In the genomic region with DNA sequence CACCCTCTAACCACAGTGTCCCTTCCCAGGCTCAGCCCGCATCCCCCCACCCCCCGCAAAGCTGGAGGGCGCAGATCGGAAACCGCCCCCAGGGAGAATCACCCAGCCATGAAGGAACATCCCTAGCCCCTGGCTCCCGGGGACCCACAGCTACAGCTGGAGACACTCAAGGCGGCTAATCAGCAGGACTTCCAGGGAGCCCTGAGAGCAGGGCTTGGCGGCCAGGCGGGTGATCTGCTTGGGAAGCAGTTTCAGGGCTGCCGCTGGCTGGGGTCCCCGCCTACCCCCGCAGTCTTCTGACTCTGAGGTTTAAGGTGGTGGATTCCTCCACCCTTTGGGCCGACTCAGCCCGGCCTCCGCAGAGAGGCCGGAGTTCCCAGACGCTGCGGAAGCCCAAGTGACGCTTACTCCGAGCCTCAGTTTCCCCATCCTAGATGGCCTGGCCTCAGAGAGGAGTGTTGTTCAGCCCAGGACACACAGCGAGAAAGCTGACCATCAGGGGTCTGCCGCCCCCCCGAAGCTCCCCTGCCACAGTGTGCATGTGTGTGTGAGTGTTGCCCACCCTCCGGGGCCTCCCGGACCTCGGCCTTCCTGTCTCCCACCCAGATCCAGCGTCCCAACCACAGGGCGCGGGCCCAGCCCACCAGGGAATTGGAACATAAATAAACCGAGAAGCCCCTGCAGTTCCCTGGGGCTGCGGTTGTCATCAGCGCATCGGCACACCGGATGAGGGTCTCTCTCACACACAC, we compare ENCODE assay signal across 12 cellular contexts. TPM values are rescaled to one million over a fixed set of nuclear protein-coding genes. Genes with fewer than 3 reads are reported as not detected.
DNase-seq lines count a peak whose midpoint lies in the region; ATAC-seq and TF ChIP-seq lines count a peak whose summit lies in the region.
"Had no signal": no experiment of that assay in that cellular context is flagged by ENCODE, and none has a peak within 500 bp of the region (broad histone marks: within the 10 kb centered on the region; RNA-seq: fewer than 3 reads in every experiment).

No MANE protein-coding gene starts in this region.

- H2AFZ ChIP-seq in IMR-90 (replicated peaks; ENCODE audit: low read length, poor library complexity), result peak overlapping the region; percentile 21

- peak overlapping the region; percentile 16; the same call in 1 of the 2 replicates for H2AK5ac ChIP-seq in IMR-90 (ENCODE audit: low read depth, low read length)

- dilution Hi-C loops in IMR-90 (cut with HindIII; ENCODE audit: low sequenced_read_pairs, unreplicated experiment), result no loop called here

- H4K5ac ChIP-seq in IMR-90 (ENCODE audit: low read depth, low read length), result no peak overlapping the region

- peaks cover 0 to 6% of the 10 kb centered on the region in 2 experiments; a peak in 2 of 4 replicates for H3K79me1 ChIP-seq in IMR-90 (ENCODE audit: low read depth in 1 of 2, low read length in 2 of 2)

- no peak overlapping the region for H2BK5ac ChIP-seq in IMR-90 (ENCODE audit: low read depth, low read length, poor library complexity, severe bottlenecking)

- peak overlapping the region in 1 of 2 experiments; percentile 99; a peak in 1 of 4 replicates for H4K8ac ChIP-seq in IMR-90 (ENCODE audit: low read depth in 2 of 2, low read length in 2 of 2)

- intact Hi-C loops in Caco-2 (cut with micrococcal nuclease; ENCODE audit: unreplicated experiment), result loop anchor here (5.0 kb wide), 1 partner anchor 73 kb away; a partner anchor contains a TSS
- intact Hi-C loops in IMR-90 (cut with micrococcal nuclease), result loop anchor here (5.0 kb wide), 1 partner anchor 63 kb away; no protein-coding TSS in a partner anchor
- intact Hi-C loops in natural killer cell (cut with micrococcal nuclease), result no loop called here

- POLR2A ChIA-PET in Caco-2 (lab: Charles Lee), result no interaction called here
- POLR2A ChIA-PET in IMR-90 (lab: Charles Lee; ENCODE audit: unreplicated experiment), result interaction anchor here (0.6 kb wide), 1 partner anchor 108 kb away, joined by 4 read pairs; no protein-coding TSS in a partner anchor

- no peak for TF ChIP-seq CTCF in Caco-2 (IDR thresholded peaks at IDR 0.05; ENCODE audit: insufficient read depth in 1 of 2, low read depth in 1 of 2, low read length in 1 of 2, severe bottlenecking in 1 of 2, unreplicated experiment in 1 of 2)
- TF ChIP-seq CTCF in IMR-90 (conservative IDR thresholded peaks at IDR 0.05; ENCODE audit: low read depth, low read length), result no peak
- no peak for TF ChIP-seq CTCF in coronary artery (IDR thresholded peaks at IDR 0.05)
- TF ChIP-seq CTCF in natural killer cell (IDR thresholded peaks at IDR 0.05), result no peak

- H3K27me3 ChIP-seq in Caco-2 (replicated peaks; ENCODE audit: control insufficient read depth, insufficient read depth, low read length) (no peaks in the 10 kb centered on the region), IMR-90 (ENCODE audit: control insufficient read depth, insufficient read depth, low read length) (peaks cover 3% of the 10 kb centered on the region; the same call in 1 of the 2 replicates)

- no peak overlapping the region for H3K18ac ChIP-seq in IMR-90 (ENCODE audit: low read depth, low read length)

- H3K9me3 Mint-ChIP-seq in Caco-2 (ENCODE audit: unreplicated experiment) (no peaks in the 10 kb centered on the region), natural killer cell (no peaks in the 10 kb centered on the region)

- H3K27ac Mint-ChIP-seq in Caco-2 (ENCODE audit: unreplicated experiment), result peak overlapping the region; percentile 22
- peak overlapping the region in 1 of 2 donors; percentile 66 for H3K27ac Mint-ChIP-seq in natural killer cell

- H2AK9ac ChIP-seq in IMR-90 (replicated peaks; ENCODE audit: low read depth, low read length, poor library complexity), result no peak overlapping the region

- H3K27me3 Mint-ChIP-seq in Caco-2 (ENCODE audit: insufficient read depth, unreplicated experiment), result no peaks in the 10 kb centered on the region
- peaks cover 0 to 8% of the 10 kb centered on the region in 2 donors for H3K27me3 Mint-ChIP-seq in natural killer cell (ENCODE audit: low read depth in 2 of 2)

- H3K4me3 Mint-ChIP-seq in Caco-2 (ENCODE audit: unreplicated experiment), result peak overlapping the region; percentile 54
- peak overlapping the region; percentile 52 for H3K4me3 Mint-ChIP-seq in natural killer cell

- no peak overlapping the region for H2BK15ac ChIP-seq in IMR-90 (ENCODE audit: low read depth, low read length)

- H2BK120ac ChIP-seq in IMR-90 (ENCODE audit: low read depth, low read length), result 0 out of 2 replicates have a peak overlapping the region, but pooled peaks have one; percentile 15

- H3K27ac ChIP-seq in IMR-90 (ENCODE audit: insufficient read depth, low read length), result no peak overlapping the region
- H3K27ac ChIP-seq in coronary artery, result no peak overlapping the region

- H3K56ac ChIP-seq in IMR-90 (ENCODE audit: extremely low read depth, insufficient read depth, low read length), result no peak overlapping the region

- peaks cover 7% of the 10 kb centered on the region for H3K4me1 Mint-ChIP-seq in Caco-2 (ENCODE audit: low read depth, unreplicated experiment)
- peaks cover 15 to 16% of the 10 kb centered on the region in 2 donors for H3K4me1 Mint-ChIP-seq in natural killer cell

- no peak for TF ChIP-seq POLR2A in IMR-90 (IDR thresholded peaks at IDR 0.05; ENCODE audit: low read depth, low read length)

- WGBS in IMR-90 (ENCODE audit: extremely low coverage in 2 of 2, insufficient read length in 1 of 2), 2 experiments, result 29% methylated on average over 8 of the region's 34 CpGs; no CpG with 5 or more reads in 1 of the 2 experiments

- H3K4me3 ChIP-seq in Caco-2 (ENCODE audit: low read depth, low read length), result no peak overlapping the region; the same call in 1 of the 2 replicates
- H3K4me3 ChIP-seq in IMR-90 (ENCODE audit: insufficient read depth, low read depth, low read length), result no peak overlapping the region
- peak overlapping the region; percentile 75 for H3K4me3 ChIP-seq in coronary artery

- TF ChIP-seq RAD21 in IMR-90 (IDR thresholded peaks at IDR 0.05; ENCODE audit: low read length), result no peak

- H3K14ac ChIP-seq in IMR-90 (replicated peaks; ENCODE audit: low read depth, low read length), result no peak overlapping the region

- H3K9ac ChIP-seq in IMR-90 (ENCODE audit: low read depth, low read length), result no peak overlapping the region

- peak overlapping the region; percentile 43; the same call in 1 of the 2 replicates for H3K4ac ChIP-seq in IMR-90 (ENCODE audit: low read depth, low read length)

- in situ Hi-C loops in IMR-90 (cut with MboI; ENCODE audit: low sequenced_read_pairs), result no loop called here

- H2BK20ac ChIP-seq in IMR-90 (ENCODE audit: low read depth, low read length), result no peak overlapping the region

- no peak overlapping the region for H3K4me2 ChIP-seq in IMR-90 (ENCODE audit: low read depth, low read length)

- H3K36me3 Mint-ChIP-seq in Caco-2 (ENCODE audit: insufficient read depth, unreplicated experiment), result peaks cover 12% of the 10 kb centered on the region
- H3K36me3 Mint-ChIP-seq in natural killer cell, result no peaks in the 10 kb centered on the region

- H3K9me1 ChIP-seq in IMR-90 (ENCODE audit: insufficient read depth, low read length), result peaks cover 4% of the 10 kb centered on the region; the same call in 1 of the 2 replicates

- no peak overlapping the region for H4K91ac ChIP-seq in IMR-90 (ENCODE audit: insufficient read depth, low read depth, low read length)

- H3K36me3 ChIP-seq in Caco-2 (ENCODE audit: control insufficient read depth, insufficient read depth, low read length), result no peaks in the 10 kb centered on the region
- H3K36me3 ChIP-seq in IMR-90 (ENCODE audit: control insufficient read depth, insufficient read depth, low read length), result no peaks in the 10 kb centered on the region

- no peaks in the 10 kb centered on the region for H3K9me3 ChIP-seq in Caco-2
- H3K9me3 ChIP-seq in IMR-90 (ENCODE audit: control insufficient read depth, insufficient read depth, low read length), result no peaks in the 10 kb centered on the region

- DNase-seq in Caco-2 (no peak), IMR-90 (no peak), coronary artery (ENCODE audit: low spot score) (peak; percentile 71), natural killer cell (no peak), T-helper 9 cell (no peak)
- DNase-seq in stimulated activated CD4-positive, alpha-beta T cell treated with anti-CD3 and anti-CD28 coated beads, Interleukin-4, amount 100 ng/mL, for 4 hours, result no peak
- DNase-seq in stimulated activated CD4-positive, alpha-beta T cell treated with anti-CD3 and anti-CD28 coated beads, Interleukin-1b, Interleukin-23, amount 100 ng/mL, for 48 hours, result no peak

- no peaks in the 10 kb centered on the region for H4K20me1 ChIP-seq in IMR-90 (ENCODE audit: insufficient read depth, low read length)

- peak overlapping the region; percentile 82; the same call in 1 of the 2 replicates for H3K23ac ChIP-seq in IMR-90 (ENCODE audit: low read depth, low read length)

- CTCF ChIA-PET in Caco-2 (lab: Charles Lee), result interaction anchor here (2.8 kb wide), 1 partner anchor 26 kb away, joined by 39 read pairs; no protein-coding TSS in a partner anchor
- CTCF ChIA-PET in IMR-90 (lab: Yijun Ruan, JAX), result no interaction called here

- no peak for ATAC-seq in IMR-90 (ENCODE audit: low read depth)
- ATAC-seq in natural killer cell, result no peak
- ATAC-seq in HG02981 (IDR thresholded peaks at IDR 0.05; ENCODE audit: unreplicated experiment), result no peak

- H3K4me1 ChIP-seq in Caco-2 (peaks cover 5% of the 10 kb centered on the region; the same call in 1 of the 2 replicates), IMR-90 (ENCODE audit: control insufficient read depth, insufficient read depth, low read length) (peaks cover 9% of the 10 kb centered on the region)

- BruUV-seq in Caco-2 (replicated peaks; lab: Mats Ljungman, UMichigan) (no TSS peak), IMR-90 (replicated peaks; lab: Mats Ljungman, UMichigan) (no TSS peak)

RNA-seq across cellular contexts. Expression of a gene that starts 9.8 kb away (rescaled TPM):
- total RNA-seq in Caco-2 (2022) (not detected in 2 replicates), IMR-90 (2012; rRNA removed) (not detected in 2 replicates), natural killer cell (under 1 TPM in 1 of 3 donors, not detected in 2; 0.34 TPM)
- not detected in 2 replicates for polyA plus RNA-seq in IMR-90 (2012; rRNA removed)
- polyA plus RNA-seq in IMR-90 (2012; cell fraction: cytosol; rRNA removed), result not detected in 2 replicates
- polyA plus RNA-seq in IMR-90 (2012; cell fraction: nucleus; rRNA removed; ENCODE audit: low replicate concordance), result not detected in 2 replicates
- total RNA-seq: Daoy, H4, mesenteric fat pad had no signal

RNA-seq across cellular contexts. Expression of a gene that starts 21.5 kb away (rescaled TPM):
- total RNA-seq in Caco-2 (2022) (0.26 and 0.34 TPM in 2 replicates), IMR-90 (2012; rRNA removed) (not detected in 2 replicates), natural killer cell (not detected)
- not detected in 2 replicates for polyA plus RNA-seq in IMR-90 (2012; rRNA removed)
- polyA plus RNA-seq in IMR-90 (2012; cell fraction: cytosol; rRNA removed), result not detected in 2 replicates
- polyA plus RNA-seq in IMR-90 (2012; cell fraction: nucleus; rRNA removed; ENCODE audit: low replicate concordance), result not detected in 2 replicates
- total RNA-seq: Daoy, H4, mesenteric fat pad, subcutaneous adipose tissue had no signal

RNA-seq across cellular contexts. Expression of a gene that starts 24.9 kb away (rescaled TPM):
- total RNA-seq in Caco-2 (2022) (2.6 and 3.9 TPM in 2 replicates), IMR-90 (2012; rRNA removed) (0.18 TPM in 1 of 2 replicates, not detected in the other), natural killer cell (under 1 TPM in 2 of 3 donors, not detected in 1; 0.33 to 0.34 TPM)
- polyA plus RNA-seq in IMR-90 (2012; rRNA removed), result 0.17 and 0.37 TPM in 2 replicates
- 0.51 and 0.63 TPM in 2 replicates for polyA plus RNA-seq in IMR-90 (2012; cell fraction: cytosol; rRNA removed)
- polyA plus RNA-seq in IMR-90 (2012; cell fraction: nucleus; rRNA removed; ENCODE audit: low replicate concordance), result 0.11 and 0.35 TPM in 2 replicates
- total RNA-seq: subcutaneous adipose tissue had no signal

RNA-seq across cellular contexts. Expression of a gene that starts 38.8 kb away (rescaled TPM):
- total RNA-seq in Caco-2 (2022) (73.3 and 75.4 TPM in 2 replicates), IMR-90 (2012; rRNA removed) (12.4 and 14.2 TPM in 2 replicates), natural killer cell (100 to 1,000 TPM; 116 to 140 (median 128) TPM)
- polyA plus RNA-seq in IMR-90 (2012; rRNA removed), result 21.3 and 25.6 TPM in 2 replicates
- polyA plus RNA-seq in IMR-90 (2012; cell fraction: cytosol; rRNA removed), result 18.7 and 45.2 TPM in 2 replicates
- polyA plus RNA-seq in IMR-90 (2012; cell fraction: nucleus; rRNA removed; ENCODE audit: low replicate concordance), result 102 and 228 TPM in 2 replicates

RNA-seq across cellular contexts. Expression of a gene that starts 40.6 kb away (rescaled TPM):
- total RNA-seq in Caco-2 (2022), result not detected in 2 replicates
- total RNA-seq in IMR-90 (2012; rRNA removed), result not detected in 2 replicates
- polyA plus RNA-seq in IMR-90 (2012; rRNA removed), result not detected in 2 replicates
- polyA plus RNA-seq in IMR-90 (2012; cell fraction: cytosol; rRNA removed), result not detected in 2 replicates
- not detected in 2 replicates for polyA plus RNA-seq in IMR-90 (2012; cell fraction: nucleus; rRNA removed; ENCODE audit: low replicate concordance)
- total RNA-seq in natural killer cell, result 1 to 10 TPM; 1.2 to 3.9 (median 2.3) TPM
- total RNA-seq: Daoy, H4, mesenteric fat pad, subcutaneous adipose tissue had no signal
